ENCODE assay signal across 10 cellular contexts in genomic region chr1:184747089-184747955, GRCh38. TPM values are rescaled to one million over a fixed set of nuclear protein-coding genes. Genes with fewer than 3 reads are reported as not detected.
DNase-seq lines count a peak whose midpoint lies in the region; ATAC-seq and TF ChIP-seq lines count a peak whose summit lies in the region.
"Had no signal": no experiment of that assay in that cellular context is flagged by ENCODE, and none has a peak within 500 bp of the region (broad histone marks: within the 10 kb centered on the region; RNA-seq: fewer than 3 reads in every experiment).

No MANE protein-coding gene starts in this region.

- H3K9me3 Mint-ChIP-seq in CD4-positive, alpha-beta T cell: no peaks in the 10 kb centered on the region
- H3K9me3 Mint-ChIP-seq: brain had no signal

- no peak for ATAC-seq in CD4-positive, alpha-beta T cell (ENCODE audit: poor library complexity)
- ATAC-seq in GM19397 (IDR thresholded peaks at IDR 0.05; ENCODE audit: unreplicated experiment): peak; percentile 73
- ATAC-seq in HG03039 (IDR thresholded peaks at IDR 0.05; ENCODE audit: unreplicated experiment): peak; percentile 66
- ATAC-seq: activated CD4-positive, alpha-beta T cell treated with anti-CD3 and anti-CD28 coated beads for 36 hours had no signal

- DNase-seq in CD4-positive, alpha-beta T cell: no peak
- DNase-seq in NOMO-1 treated with dmso at 0.1 percent for 144 hours (lab: John Stamatoyannopoulos, UW; ENCODE audit: unreplicated experiment) (peak; percentile 41), T-helper 1 cell (no peak), NCI-H1930 (lab: John Stamatoyannopoulos, UW) (no peak), dermis blood vessel endothelial cell (no peak)
- DNase-seq in stimulated activated CD4-positive, alpha-beta T cell treated with anti-CD3 and anti-CD28 coated beads, Interleukin-2, amount 100 ng/mL, for 48 hours: no peak
- DNase-seq: activated CD4-positive, alpha-beta T cell treated with anti-CD3 and anti-CD28 coated beads for 36 hours had no signal

- intact Hi-C loops in CD4-positive, alpha-beta T cell (cut with DNase I, micrococcal nuclease): loop anchor here in 1 of 2 experiments (5.0 kb wide), 1 partner anchor 45 kb away; no protein-coding TSS in a partner anchor

- no peaks in the 10 kb centered on the region for H3K9me3 ChIP-seq in CD4-positive, alpha-beta T cell (ENCODE audit: control insufficient read depth, low read length)

- H3K27ac ChIP-seq in CD4-positive, alpha-beta T cell (ENCODE audit: low read depth, low read length): no peak overlapping the region

- peaks cover 84% of the 10 kb centered on the region for H3K4me1 Mint-ChIP-seq in CD4-positive, alpha-beta T cell (ENCODE audit: low read depth)

- TF ChIP-seq CTCF in CD4-positive, alpha-beta T cell (IDR thresholded peaks at IDR 0.05): no peak

- peaks cover 17% of the 10 kb centered on the region for H3K36me3 Mint-ChIP-seq in CD4-positive, alpha-beta T cell (ENCODE audit: low read depth)

- H3K27me3 ChIP-seq in CD4-positive, alpha-beta T cell (ENCODE audit: control insufficient read depth, insufficient read depth, low read length): no peaks in the 10 kb centered on the region

- no peak overlapping the region for H3K4me3 Mint-ChIP-seq in CD4-positive, alpha-beta T cell
- H3K4me3 Mint-ChIP-seq: activated CD4-positive, alpha-beta T cell treated with anti-CD3 and anti-CD28 coated beads for 36 hours; brain had no signal

- POLR2A ChIA-PET in CD4-positive, alpha-beta T cell (lab: Charles Lee): interaction anchor here (0.5 kb wide), 1 partner anchor 61 kb away, joined by 4 read pairs; no protein-coding TSS in a partner anchor

- no peaks in the 10 kb centered on the region for H3K27me3 Mint-ChIP-seq in CD4-positive, alpha-beta T cell
- H3K27me3 Mint-ChIP-seq: activated CD4-positive, alpha-beta T cell treated with anti-CD3 and anti-CD28 coated beads for 36 hours; brain had no signal

- CTCF ChIA-PET in CD4-positive, alpha-beta T cell (lab: Charles Lee): interaction anchor here (1.3 kb wide), 1 partner anchor 11 kb away, joined by 3 read pairs; no protein-coding TSS in a partner anchor

- peak overlapping the region; percentile 90 for H3K27ac Mint-ChIP-seq in CD4-positive, alpha-beta T cell
- H3K27ac Mint-ChIP-seq: activated CD4-positive, alpha-beta T cell treated with anti-CD3 and anti-CD28 coated beads for 36 hours had no signal

RNA-seq across cellular contexts. Expression of gene EDEM3, which starts 7.3 kb away (rescaled TPM):
- total RNA-seq in CD4-positive, alpha-beta T cell: 10 to 100 TPM; 19.9 to 20.0 TPM
- total RNA-seq in dermis blood vessel endothelial cell: 88.3 and 99.5 TPM in 2 replicates
